Comparison of ENCODE assay signal across 1 cellular context in the genomic region with DNA sequence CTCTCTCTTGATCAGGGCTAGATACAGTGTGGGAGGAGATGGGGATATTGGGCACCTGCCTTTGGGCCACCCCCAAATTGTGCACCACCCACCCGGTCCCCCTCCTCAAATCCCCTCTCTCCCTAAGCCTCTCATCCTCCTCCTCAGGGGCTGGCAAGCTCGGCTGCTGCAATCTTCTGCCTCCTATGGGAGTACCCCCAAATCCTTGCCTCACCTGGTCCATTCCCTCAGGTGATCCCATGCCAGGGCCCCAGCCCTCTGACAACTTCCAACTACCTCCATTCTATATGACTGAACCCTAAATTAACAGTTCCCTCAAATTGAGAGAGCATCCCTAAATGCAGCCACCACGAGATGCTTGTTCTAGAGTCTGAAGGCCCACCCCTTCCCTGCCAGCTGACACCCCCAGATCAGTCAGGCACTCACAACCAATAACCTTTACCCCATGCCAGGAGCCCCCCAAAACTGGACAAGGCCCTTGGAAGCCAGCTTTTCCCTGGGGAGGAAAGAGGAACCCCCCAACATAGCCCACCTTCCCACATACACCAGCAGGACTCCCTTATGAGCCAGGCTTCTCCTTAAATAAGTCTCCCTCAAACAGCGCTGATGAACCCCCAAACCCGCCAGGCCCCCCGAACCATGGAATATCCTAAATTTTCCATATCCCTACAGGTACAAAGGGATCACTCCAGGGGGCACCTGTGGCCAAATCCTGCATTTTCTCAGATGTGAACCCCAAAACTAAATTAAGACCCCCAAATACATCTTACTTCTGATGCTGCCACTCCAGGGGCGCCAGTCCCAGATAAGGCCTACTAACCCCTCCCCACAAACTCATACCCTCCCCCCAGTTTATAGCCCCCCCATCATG.
TF ChIP-seq lines count a peak whose summit lies in the region.

No MANE protein-coding gene starts in this region.

TF ChIP-seq in IMR-90, 13 proteins besides CTCF, POLR2A, EP300 and RAD21:
- TF ChIP-seq USF2 (IDR thresholded peaks at IDR 0.05; ENCODE audit: low read depth, low read length) (no peak), MXI1 (IDR thresholded peaks at IDR 0.05; ENCODE audit: borderline replicate concordance, low read depth, low read length) (no peak), RCOR1 (IDR thresholded peaks at IDR 0.05; ENCODE audit: insufficient replicate concordance, low read length) (no peak), MAFK (IDR thresholded peaks at IDR 0.05; ENCODE audit: low read depth, low read length) (no peak), CHD1 (IDR thresholded peaks at IDR 0.05; ENCODE audit: low read depth, low read length) (no peak), RFX5 (IDR thresholded peaks at IDR 0.05; ENCODE audit: low read depth, low read length) (no peak), FOS (IDR thresholded peaks at IDR 0.05; ENCODE audit: low read depth, low read length) (no peak)
